ENCODE assay signal across 1 cellular context in the genomic region with DNA sequence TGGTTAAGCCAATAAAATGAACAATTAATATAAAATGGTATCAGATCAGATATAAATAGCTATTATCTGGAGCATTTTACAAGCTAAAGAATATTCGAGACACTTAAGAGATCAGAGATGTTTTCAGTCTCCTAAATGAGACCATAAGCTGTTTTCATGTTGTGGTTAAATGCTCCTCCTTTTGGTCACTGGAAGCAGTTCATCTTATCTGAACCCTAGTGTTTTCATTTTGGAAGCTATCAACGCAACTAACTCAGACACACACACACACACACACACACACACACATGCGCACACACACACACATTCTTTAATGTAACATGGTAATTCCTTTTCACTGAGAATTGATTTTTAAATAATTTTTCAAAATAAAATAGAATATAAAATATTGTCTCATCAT.
TF ChIP-seq lines count a peak whose summit lies in the region.

No MANE protein-coding gene starts in this region.

TF ChIP-seq in SK-N-SH treated with all-trans-retinoic acid at 6 μM for 48 hours, 23 proteins besides CTCF, POLR2A, EP300 and RAD21 (continued from another document):
- TF ChIP-seq CSRNP3 (CRISPR knock-in tag; IDR thresholded peaks at IDR 0.05) (no peak), TCF4 (CRISPR knock-in tag; IDR thresholded peaks at IDR 0.05; ENCODE audit: borderline replicate concordance) (no peak), ARNTL (CRISPR knock-in tag; IDR thresholded peaks at IDR 0.05; ENCODE audit: borderline replicate concordance, low read depth) (no peak), TOX (CRISPR knock-in tag; IDR thresholded peaks at IDR 0.05; ENCODE audit: borderline replicate concordance) (no peak), CREB5 (CRISPR knock-in tag; IDR thresholded peaks at IDR 0.05; ENCODE audit: low read depth) (no peak), ZFP30 (CRISPR knock-in tag; IDR thresholded peaks at IDR 0.05) (no peak), CSDC2 (CRISPR knock-in tag; IDR thresholded peaks at IDR 0.05) (no peak)
